ENCODE assay signal across 11 cellular contexts in genomic region chr13:99227909-99228688, GRCh38. TPM values are rescaled to one million over a fixed set of nuclear protein-coding genes. Genes with fewer than 3 reads are reported as not detected.
DNase-seq lines count a peak whose midpoint lies in the region; TF ChIP-seq lines count a peak whose summit lies in the region.
"Had no signal": no experiment of that assay in that cellular context is flagged by ENCODE, and none has a peak within 500 bp of the region (broad histone marks: within the 10 kb centered on the region; RNA-seq: fewer than 3 reads in every experiment).

No MANE protein-coding gene starts in this region.

- CTCF ChIA-PET in activated naive CD4-positive, alpha-beta T cell treated with anti-CD3 and anti-CD28 coated beads, Interleukin-2, amount 10 ng/mL, durations not matched to agents 7 days and 5 days (lab: Charles Lee): interaction anchor here (1.1 to 1.3 kb wide), 3 partner anchors 26 to 52 kb away, joined by 3 to 4 read pairs (median 4); no protein-coding TSS in a partner anchor

- peaks cover 2% of the 10 kb centered on the region for H3K9me3 Mint-ChIP-seq in activated naive CD4-positive, alpha-beta T cell treated with anti-CD3 and anti-CD28 coated beads, Interleukin-2, amount 10 ng/mL, durations not matched to agents 7 days and 5 days
- peaks cover 2% of the 10 kb centered on the region for H3K9me3 Mint-ChIP-seq in chondrocyte (ENCODE audit: low read depth)
- H3K9me3 Mint-ChIP-seq in stimulated activated naive CD8-positive, alpha-beta T cell treated with anti-CD3 and anti-CD28 coated beads, Interleukin-15, Interleukin-2, amounts not matched to agents 100 ng/mL and 50 ng/mL, for 24 hours: no peaks in the 10 kb centered on the region

- no peaks in the 10 kb centered on the region for H3K27me3 Mint-ChIP-seq in activated naive CD4-positive, alpha-beta T cell treated with anti-CD3 and anti-CD28 coated beads, Interleukin-2, amount 10 ng/mL, durations not matched to agents 7 days and 5 days
- no peaks in the 10 kb centered on the region for H3K27me3 Mint-ChIP-seq in chondrocyte (ENCODE audit: low read depth)
- H3K27me3 Mint-ChIP-seq in stimulated activated naive CD8-positive, alpha-beta T cell treated with anti-CD3 and anti-CD28 coated beads, Interleukin-15, Interleukin-2, amounts not matched to agents 100 ng/mL and 50 ng/mL, for 24 hours: no peaks in the 10 kb centered on the region

- H3K4me3 ChIP-seq in OCI-LY3 (ENCODE audit: low read length): peak overlapping the region; percentile 52

- peak overlapping the region; percentile 78 for H3K27ac Mint-ChIP-seq in activated naive CD4-positive, alpha-beta T cell treated with anti-CD3 and anti-CD28 coated beads, Interleukin-2, amount 10 ng/mL, durations not matched to agents 7 days and 5 days
- peak overlapping the region; percentile 91 for H3K27ac Mint-ChIP-seq in chondrocyte (ENCODE audit: unreplicated experiment)
- peak overlapping the region; percentile 91 for H3K27ac Mint-ChIP-seq in stimulated activated naive CD8-positive, alpha-beta T cell treated with anti-CD3 and anti-CD28 coated beads, Interleukin-15, Interleukin-2, amounts not matched to agents 100 ng/mL and 50 ng/mL, for 24 hours

- H3K4me1 Mint-ChIP-seq in activated naive CD4-positive, alpha-beta T cell treated with anti-CD3 and anti-CD28 coated beads, Interleukin-2, amount 10 ng/mL, durations not matched to agents 7 days and 5 days: peaks cover 70% of the 10 kb centered on the region
- H3K4me1 Mint-ChIP-seq in chondrocyte (ENCODE audit: low read depth): peaks cover 33% of the 10 kb centered on the region
- peaks cover 93% of the 10 kb centered on the region for H3K4me1 Mint-ChIP-seq in stimulated activated naive CD8-positive, alpha-beta T cell treated with anti-CD3 and anti-CD28 coated beads, Interleukin-15, Interleukin-2, amounts not matched to agents 100 ng/mL and 50 ng/mL, for 24 hours (ENCODE audit: low read depth)

- peak overlapping the region; percentile 72 for H3K4me2 ChIP-seq in OCI-LY3 (ENCODE audit: low read length)

- H3K79me2 ChIP-seq in OCI-LY3 (ENCODE audit: low read length): peaks cover 63% of the 10 kb centered on the region

- H3K4me3 Mint-ChIP-seq in activated naive CD4-positive, alpha-beta T cell treated with anti-CD3 and anti-CD28 coated beads, Interleukin-2, amount 10 ng/mL, durations not matched to agents 7 days and 5 days: no peak overlapping the region
- H3K4me3 Mint-ChIP-seq in chondrocyte (ENCODE audit: unreplicated experiment): peak overlapping the region; percentile 49
- H3K4me3 Mint-ChIP-seq in stimulated activated naive CD8-positive, alpha-beta T cell treated with anti-CD3 and anti-CD28 coated beads, Interleukin-15, Interleukin-2, amounts not matched to agents 100 ng/mL and 50 ng/mL, for 24 hours: peak overlapping the region; percentile 80

- peaks cover 40% of the 10 kb centered on the region for H3K4me1 ChIP-seq in OCI-LY3 (ENCODE audit: low read length)

- no peak overlapping the region for H3K27ac ChIP-seq in OCI-LY3 (ENCODE audit: low read length)

- no peak overlapping the region for H3K9ac ChIP-seq in OCI-LY3 (ENCODE audit: low read length)

- no peak for DNase-seq in activated naive CD4-positive, alpha-beta T cell treated with anti-CD3 and anti-CD28 coated beads, Interleukin-2, amount 10 ng/mL, durations not matched to agents 7 days and 5 days
- no peak for DNase-seq in activated naive CD4-positive, alpha-beta T cell treated with anti-CD3 and anti-CD28 coated beads, Interleukin-2, amount 50 U/mL, for 16 hours
- no peak for DNase-seq in chondrocyte (ENCODE audit: low spot score)
- no peak for DNase-seq in NCI-H748 treated with DMSO at 0.1 percent for 48 hours (lab: John Stamatoyannopoulos, UW)
- no peak for DNase-seq in HPDE6-E6E7 (ENCODE audit: extremely low spot score)
- no peak for DNase-seq in activated CD4-positive, CD25-positive, alpha-beta regulatory T cell treated with anti-CD3 and anti-CD28 coated beads, Interleukin-2, amount 50 U/mL, for 72 hours
- DNase-seq: activated CD8-positive, alpha-beta memory T cell treated with anti-CD3 and anti-CD28 coated beads, Interleukin-2, amount 50 U/mL, for 48 hours; NCI-H82; right cardiac atrium had no signal

- H2AFZ ChIP-seq in OCI-LY3 (ENCODE audit: low read depth, low read length): no peak overlapping the region

- peaks cover 82% of the 10 kb centered on the region for H4K20me1 ChIP-seq in OCI-LY3 (ENCODE audit: insufficient read depth, low read length)

- H3K9me3 ChIP-seq in OCI-LY3 (ENCODE audit: insufficient read depth, low read length): no peaks in the 10 kb centered on the region

- H3K36me3 Mint-ChIP-seq in activated naive CD4-positive, alpha-beta T cell treated with anti-CD3 and anti-CD28 coated beads, Interleukin-2, amount 10 ng/mL, durations not matched to agents 7 days and 5 days: peaks cover 46% of the 10 kb centered on the region
- no peaks in the 10 kb centered on the region for H3K36me3 Mint-ChIP-seq in chondrocyte (ENCODE audit: low read depth)
- peaks cover 37% of the 10 kb centered on the region for H3K36me3 Mint-ChIP-seq in stimulated activated naive CD8-positive, alpha-beta T cell treated with anti-CD3 and anti-CD28 coated beads, Interleukin-15, Interleukin-2, amounts not matched to agents 100 ng/mL and 50 ng/mL, for 24 hours (ENCODE audit: low read depth)

- peaks cover 16% of the 10 kb centered on the region for H3K27me3 ChIP-seq in OCI-LY3 (ENCODE audit: low read depth, low read length)

- TF ChIP-seq CTCF in OCI-LY3 (IDR thresholded peaks at IDR 0.05; ENCODE audit: low read depth, low read length): no peak
- no peak for TF ChIP-seq CTCF in chondrocyte (IDR thresholded peaks at IDR 0.05)

- peaks cover 10% of the 10 kb centered on the region for H3K36me3 ChIP-seq in OCI-LY3 (replicated peaks; ENCODE audit: low read depth, low read length)

RNA-seq across cellular contexts. Expression of gene UBAC2, which starts 27.4 kb away (rescaled TPM):
- 70.8 to 76.0 TPM (median 74.9 TPM) in 3 replicates for total RNA-seq in chondrocyte

RNA-seq across cellular contexts. Expression of gene GPR18, which starts 30.1 kb away (rescaled TPM):
- not detected in 3 replicates for total RNA-seq in chondrocyte
